26 cellular contexts compared by ENCODE assay signal in genomic region chr10:121194696-121195523, GRCh38.
"Had no signal": no experiment of that assay in that cellular context is flagged by ENCODE, and none has a peak within 500 bp of the region (broad histone marks: within the 10 kb centered on the region; RNA-seq: fewer than 3 reads in every experiment).

No MANE protein-coding gene starts in this region.

- H3K4me3 ChIP-seq: body of pancreas, coronary artery, dorsolateral prefrontal cortex, esophagus muscularis mucosa, gastrocnemius medialis had no signal

- H3K27ac ChIP-seq: coronary artery, dorsolateral prefrontal cortex, esophagus muscularis mucosa, foreskin keratinocyte, gastrocnemius medialis, WERI-Rb-1 had no signal

- H3K27me3 ChIP-seq: body of pancreas, esophagus muscularis mucosa, gastrocnemius medialis had no signal

- H3K9me3 ChIP-seq: body of pancreas, esophagus muscularis mucosa, gastrocnemius medialis had no signal

- DNase-seq: activated B cell treated with CpG ODN at 0.5 μM for 24 hours; activated CD4-positive, alpha-beta T cell treated with anti-CD3 and anti-CD28 coated beads for 48 hours; activated CD4-positive, alpha-beta T cell treated with anti-CD3 and anti-CD28 coated beads, Interleukin-2, amount 50 U/mL, for 1 hour; activated CD4-positive, alpha-beta T cell treated with anti-CD3 and anti-CD28 coated beads, Interleukin-2, amount 50 U/mL, for 48 hours; activated CD8-positive, alpha-beta memory T cell treated with anti-CD3 and anti-CD28 coated beads for 24 hours; activated CD8-positive, alpha-beta T cell treated with anti-CD3 and anti-CD28 coated beads for 36 hours; activated effector memory CD4-positive, alpha-beta T cell treated with Interleukin-2 at 50 U/mL for 16 hours; activated gamma-delta T cell treated with Interleukin-2 at 50 U/mL for 16 hours; activated naive CD4-positive, alpha-beta T cell treated with anti-CD3 and anti-CD28 coated beads, Interleukin-2, amount 50 U/mL, for 16 hours; activated naive CD4-positive, alpha-beta T cell treated with Interleukin-2 at 50 U/mL for 16 hours; activated T-cell treated with anti-CD3 and anti-CD28 coated beads, Interleukin-2, amount 50 U/mL, for 4 hours; amygdala; aorta; dorsolateral prefrontal cortex; effector memory CD4-positive, alpha-beta T cell; endodermal cell; erythroblast; foreskin keratinocyte; gastrocnemius medialis; T-helper 1 cell; T-helper 17 cell; T1000; WERI-Rb-1 had no signal

- H3K4me1 ChIP-seq: foreskin keratinocyte, gastrocnemius medialis had no signal

- H3K36me3 ChIP-seq: esophagus muscularis mucosa, gastrocnemius medialis, WERI-Rb-1 had no signal
